ENCODE assay signal across 9 cellular contexts in genomic region chr1:18954270-18955071, GRCh38. TPM values are rescaled to one million over a fixed set of nuclear protein-coding genes. Genes with fewer than 3 reads are reported as not detected.
A peak's percentile ranks its signal among the peaks of the same experiment; 100 is the strongest.
DNase-seq lines count a peak whose midpoint lies in the region; ATAC-seq and TF ChIP-seq lines count a peak whose summit lies in the region.
"Had no signal": no experiment of that assay in that cellular context is flagged by ENCODE, and none has a peak within 500 bp of the region (broad histone marks: within the 10 kb centered on the region; RNA-seq: fewer than 3 reads in every experiment).

No MANE protein-coding gene starts in this region.

- no peaks in the 10 kb centered on the region for H3K27me3 Mint-ChIP-seq in T-helper 2 cell treated with Interferon-gamma antibody and Interleukin-4, amounts not matched to agents 5 μg/mL and 100 μg/mL, for 36 hours (ENCODE audit: low read depth)

- no peak for TF ChIP-seq EP300 in suprapubic skin (IDR thresholded peaks at IDR 0.05)

- peaks cover 0 to 34% of the 10 kb centered on the region in 2 donors for H3K27me3 ChIP-seq in left lung
- no peaks in the 10 kb centered on the region for H3K27me3 ChIP-seq in suprapubic skin

- H3K27ac ChIP-seq in left lung (peak overlapping the region; percentile 3 to 67), suprapubic skin (peak overlapping the region; percentile 95)

- no peaks in the 10 kb centered on the region for H3K9me3 Mint-ChIP-seq in T-helper 2 cell treated with Interferon-gamma antibody and Interleukin-4, amounts not matched to agents 5 μg/mL and 100 μg/mL, for 36 hours

- H3K4me1 ChIP-seq in left lung (peaks cover 34 to 69% of the 10 kb centered on the region in 2 donors), suprapubic skin (peaks cover 81% of the 10 kb centered on the region)

- H3K9me3 ChIP-seq in left lung = no peaks in the 10 kb centered on the region
- H3K9me3 ChIP-seq in suprapubic skin = no peaks in the 10 kb centered on the region

- no peak for TF ChIP-seq POLR2A in suprapubic skin (IDR thresholded peaks at IDR 0.05)
- TF ChIP-seq POLR2A in GM18505 (IDR thresholded peaks at IDR 0.05; ENCODE audit: borderline replicate concordance, extremely low read depth, insufficient read depth, insufficient read length) = no peak

- H3K36me3 ChIP-seq in left lung = no peaks in the 10 kb centered on the region
- no peaks in the 10 kb centered on the region for H3K36me3 ChIP-seq in suprapubic skin

- H3K4me1 Mint-ChIP-seq in T-helper 2 cell treated with Interferon-gamma antibody and Interleukin-4, amounts not matched to agents 5 μg/mL and 100 μg/mL, for 36 hours (ENCODE audit: low read depth) = peaks cover 68% of the 10 kb centered on the region

- no peak for DNase-seq in T-helper 2 cell treated with Interferon-gamma antibody and Interleukin-4, amounts not matched to agents 5 μg/mL and 100 μg/mL, for 36 hours (ENCODE audit: low spot score)
- DNase-seq in T-helper 2 cell = no peak
- DNase-seq in astrocyte of the hippocampus (ENCODE audit: low read depth, low spot score) = peak; percentile 53
- DNase-seq in left lung = no peak
- no peak for DNase-seq in suprapubic skin (ENCODE audit: low spot score in 2 of 2)
- DNase-seq in OCI-M1 (lab: John Stamatoyannopoulos, UW) = no peak
- DNase-seq in GM10266 (ENCODE audit: extremely low spot score) = no peak
- DNase-seq: small intestine had no signal

- H3K4me3 ChIP-seq in left lung = peak overlapping the region; percentile 66 to 68
- H3K4me3 ChIP-seq in suprapubic skin = peak overlapping the region; percentile 80

- intact Hi-C loops in left lung (cut with DNase I) = no loop called here

- peak overlapping the region; percentile 83 for H3K4me3 Mint-ChIP-seq in T-helper 2 cell treated with Interferon-gamma antibody and Interleukin-4, amounts not matched to agents 5 μg/mL and 100 μg/mL, for 36 hours

- H3K27ac Mint-ChIP-seq in T-helper 2 cell treated with Interferon-gamma antibody and Interleukin-4, amounts not matched to agents 5 μg/mL and 100 μg/mL, for 36 hours = peak overlapping the region; percentile 86

- ATAC-seq in left lung = no peak
- ATAC-seq in GM18505 (IDR thresholded peaks at IDR 0.05; ENCODE audit: unreplicated experiment) = no peak

- H3K36me3 Mint-ChIP-seq in T-helper 2 cell treated with Interferon-gamma antibody and Interleukin-4, amounts not matched to agents 5 μg/mL and 100 μg/mL, for 36 hours (ENCODE audit: low read depth) = peaks cover 19% of the 10 kb centered on the region

- WGBS in suprapubic skin = 20% methylated on average over 7 of the region's 7 CpGs

- no peak for TF ChIP-seq CTCF in left lung (IDR thresholded peaks at IDR 0.05)
- no peak for TF ChIP-seq CTCF in suprapubic skin (IDR thresholded peaks at IDR 0.05)
- no peak for TF ChIP-seq CTCF in GM10266 (IDR thresholded peaks at IDR 0.05; ENCODE audit: control insufficient read depth, insufficient read depth, low read depth, missing control alignments)

RNA-seq across cellular contexts. Expression of gene IFFO2, which starts 2.0 kb away (rescaled TPM):
- 10 to 100 TPM; 14.1 to 14.7 TPM for total RNA-seq in left lung
- total RNA-seq in suprapubic skin = 100 to 1,000 TPM; 327 to 569 (median 449) TPM

RNA-seq across cellular contexts. Expression of gene ALDH4A1, which starts 52.1 kb away (rescaled TPM):
- total RNA-seq in left lung (10 to 100 TPM; 11.3 to 17.4 TPM), suprapubic skin (10 to 100 TPM; 25.0 to 33.0 (median 29.6) TPM)

Comparison
In these comparisons a context has a peak if more than half of its experiments do, and no peak if none do; other contexts are left out.
1. RNA of gene IFFO2, which starts 2.0 kb away (total RNA-seq): 327 to 569 TPM in suprapubic skin; 14.1 to 14.7 TPM in left lung; every median in the first group is over 10 times any median in the second.